In genomic region chr4:98996056-98996941, GRCh38 we compare ENCODE assay signal across 8 cellular contexts. TPM values are rescaled to one million over a fixed set of nuclear protein-coding genes. Genes with fewer than 3 reads are reported as not detected.
DNase-seq lines count a peak whose midpoint lies in the region; ATAC-seq, FAIRE-seq and TF ChIP-seq lines count a peak whose summit lies in the region.

No MANE protein-coding gene starts in this region.

- no TSS peak for BruUV-seq in HepG2 (replicated peaks; lab: Mats Ljungman, UMichigan)

- H3K79me2 ChIP-seq in HepG2 (ENCODE audit: insufficient read depth, low read length): peaks cover 51% of the 10 kb centered on the region

- H3K27ac ChIP-seq in RWPE1: peak overlapping the region; percentile 89
- H3K27ac ChIP-seq in HepG2 (ENCODE audit: extremely low read length, insufficient read depth, low read length): peak overlapping the region; percentile 88

- in situ Hi-C loops in HepG2 (cut with HindIII; ENCODE audit: extremely low pct_ligation_motif_present, low pct_unique_long_range_greater_than_20kb): loop anchor here (5.0 kb wide), 1 partner anchor 51 kb away; no protein-coding TSS in a partner anchor

- peaks cover 42% of the 10 kb centered on the region for H3K4me1 ChIP-seq in HepG2 (ENCODE audit: insufficient read depth, low read length)

- H3K4me2 ChIP-seq in HepG2 (ENCODE audit: low read depth, low read length): peak overlapping the region; percentile 86

- TF ChIP-seq POLR2A in HepG2 (IDR thresholded peaks at IDR 0.05; ENCODE audit: insufficient read depth in 1 of 2, low read depth in 2 of 2, low read length in 2 of 2): peak in 1 of 2 experiments; percentile 14; a peak in 1 of 4 replicates

- no peaks in the 10 kb centered on the region for H3K27me3 ChIP-seq in BJ (ENCODE audit: control insufficient read depth, insufficient read depth, low read length)
- H3K27me3 ChIP-seq in HepG2 (ENCODE audit: control insufficient read depth in 1 of 2, insufficient read depth in 2 of 2, low read length in 2 of 2): no peaks in the 10 kb centered on the region; a peak in 1 of 5 replicates

- H2AFZ ChIP-seq in HepG2 (ENCODE audit: low read length): no peak overlapping the region

- peaks cover 22% of the 10 kb centered on the region for H3K4me1 Mint-ChIP-seq in chondrocyte (ENCODE audit: low read depth)

- TF ChIP-seq RAD21 in HepG2 (CRISPR knock-in tag; IDR thresholded peaks at IDR 0.05): no peak

- H4K20me1 ChIP-seq in HepG2 (ENCODE audit: insufficient read depth, low read length): peaks cover 39% of the 10 kb centered on the region

- H3K27ac Mint-ChIP-seq in chondrocyte (ENCODE audit: unreplicated experiment): peak overlapping the region; percentile 80

- H3K4me3 Mint-ChIP-seq in chondrocyte (ENCODE audit: unreplicated experiment): peak overlapping the region; percentile 81

- intact Hi-C loops in HepG2 (cut with micrococcal nuclease; ENCODE audit: unreplicated experiment): loop anchor here (1.0 kb wide), 1 partner anchor 17 kb away; no protein-coding TSS in a partner anchor

- DNase-seq in BJ (ENCODE audit: low read depth) (no peak), RWPE1 (ENCODE audit: low spot score) (peak; percentile 26), chondrocyte (ENCODE audit: low spot score) (no peak), HepG2 (ENCODE audit: low spot score) (peak; percentile 23)
- DNase-seq in stimulated activated naive CD4-positive, alpha-beta T cell treated with Interleukin-2 at 50 U/mL for 16 hours (lab: John Stamatoyannopoulos, UW): peak; percentile 28

- no peaks in the 10 kb centered on the region for H3K9me3 Mint-ChIP-seq in chondrocyte (ENCODE audit: low read depth)

- no peaks in the 10 kb centered on the region for H3K9me3 ChIP-seq in HepG2 (ENCODE audit: low read length)

- H3K4me3 ChIP-seq in BJ (ENCODE audit: low read depth, low read length) (peak overlapping the region; percentile 95), HepG2 (replicated peaks in 1 of 3; ENCODE audit: insufficient read depth in 1 of 3, low read depth in 2 of 3, low read length in 3 of 3) (peak overlapping the region; percentile 86 to 98 (median 90))

- H3K27me3 Mint-ChIP-seq in chondrocyte (ENCODE audit: low read depth): no peaks in the 10 kb centered on the region

- no peak for TF ChIP-seq EP300 in HepG2 (IDR thresholded peaks at IDR 0.05; ENCODE audit: low read depth in 2 of 2, low read length in 2 of 2)
- no peak for TF ChIP-seq EP300 in HepG2 (CRISPR knock-in tag; IDR thresholded peaks at IDR 0.05; ENCODE audit: borderline replicate concordance)

- TF ChIP-seq CTCF in BJ (IDR thresholded peaks at IDR 0.05; ENCODE audit: insufficient read depth, low read depth, low read length): no peak
- TF ChIP-seq CTCF in RWPE1 (conservative IDR thresholded peaks at IDR 0.05; ENCODE audit: low read depth): no peak
- no peak for TF ChIP-seq CTCF in chondrocyte (IDR thresholded peaks at IDR 0.05)
- TF ChIP-seq CTCF in HepG2 (CRISPR knock-in tag; IDR thresholded peaks at IDR 0.05): no peak

- FAIRE-seq in HepG2 (lab: Jason Lieb, UNC): no peak

- no peaks in the 10 kb centered on the region for H3K36me3 ChIP-seq in BJ (ENCODE audit: control insufficient read depth, insufficient read depth, low read length)
- H3K36me3 ChIP-seq in HepG2 (replicated peaks in 1 of 2; ENCODE audit: control insufficient read depth in 1 of 2, insufficient read depth in 2 of 2, low read length in 2 of 2): no peaks in the 10 kb centered on the region

- peak; percentile 8 for ATAC-seq in GM18861 (IDR thresholded peaks at IDR 0.05; ENCODE audit: unreplicated experiment)
- ATAC-seq in HG03521 (IDR thresholded peaks at IDR 0.05; ENCODE audit: unreplicated experiment): peak; percentile 19
- ATAC-seq in HepG2: peak; percentile 55
- no peak for ATAC-seq in GM19023 (IDR thresholded peaks at IDR 0.05; ENCODE audit: unreplicated experiment)

- H3K9ac ChIP-seq in HepG2 (ENCODE audit: insufficient read depth, low read depth, low read length): peak overlapping the region; percentile 87

- WGBS in HepG2 (ENCODE audit: low lambda C conversion rate): 3% methylated on average over 11 of the region's 61 CpGs

- no peaks in the 10 kb centered on the region for H3K36me3 Mint-ChIP-seq in chondrocyte (ENCODE audit: low read depth)

- CTCF ChIA-PET in BJ (lab: Yijun Ruan, JAX) (interaction anchor here (0.8 to 5.6 kb wide), 9 partner anchors 15 to 408 kb away, joined by 3 to 46 read pairs (median 4); no protein-coding TSS in a partner anchor), RWPE1 (lab: Yijun Ruan, JAX) (interaction anchor here (0.9 to 2.9 kb wide), 2 partner anchors 60 to 409 kb away, joined by 3 to 31 read pairs; no protein-coding TSS in a partner anchor), HepG2 (lab: Yijun Ruan, JAX; ENCODE audit: low intra/inter-chr PET ratio, low total read pairs) (interaction anchor here (3.2 kb wide), 1 partner anchor 60 kb away, joined by 22 read pairs; no protein-coding TSS in a partner anchor)

- POLR2A ChIA-PET in BJ (lab: Charles Lee): interaction anchor here (0.6 kb wide), 1 partner anchor 92 kb away, joined by 3 read pairs; no protein-coding TSS in a partner anchor
- POLR2A ChIA-PET in RWPE1 (lab: Yijun Ruan, JAX; ENCODE audit: low non-redundant PET): no interaction called here
- POLR2A ChIA-PET in HepG2 (lab: Yijun Ruan, JAX): interaction anchor here (0.9 to 3.1 kb wide), 11 partner anchors 12 to 407 kb away, joined by 3 to 31 read pairs (median 7); partner anchors contain the start of genes ADH5, ADH6 and EIF4E

TF ChIP-seq in HepG2, 621 proteins besides CTCF, POLR2A, EP300 and RAD21 (continues in another document):
- TF ChIP-seq ERF (CRISPR knock-in tag; IDR thresholded peaks at IDR 0.05): no peak
- TF ChIP-seq ZNF564 (CRISPR knock-in tag; IDR thresholded peaks at IDR 0.05): 0 out of 2 replicates have a peak, but pooled peaks have one; percentile 4
- 0 out of 2 replicates have a peak, but pooled peaks have one; percentile 40 for TF ChIP-seq ZFX (CRISPR knock-in tag; IDR thresholded peaks at IDR 0.05; ENCODE audit: low read depth)
- no peak for TF ChIP-seq RXRB (CRISPR knock-in tag; IDR thresholded peaks at IDR 0.05; ENCODE audit: borderline replicate concordance)
- no peak for TF ChIP-seq MAZ (IDR thresholded peaks at IDR 0.05; ENCODE audit: borderline replicate concordance, low read depth, low read length)
- TF ChIP-seq MAZ (CRISPR knock-in tag; IDR thresholded peaks at IDR 0.05; ENCODE audit: low read depth): peak; percentile 71; the same call in 1 of the 2 replicates
- TF ChIP-seq AGO2 (optimal IDR thresholded peaks at IDR 0.05; ENCODE audit: low read depth, low read length): peak; percentile 71
- TF ChIP-seq PRMT3 (CRISPR knock-in tag; IDR thresholded peaks at IDR 0.05; ENCODE audit: borderline replicate concordance, low read depth): peak; percentile 87
- 0 out of 2 replicates have a peak, but pooled peaks have one; percentile 60 for TF ChIP-seq ZBTB3 (CRISPR knock-in tag; IDR thresholded peaks at IDR 0.05; ENCODE audit: borderline replicate concordance, low read depth)
- TF ChIP-seq ZNF138 (CRISPR knock-in tag; IDR thresholded peaks at IDR 0.05; ENCODE audit: low read depth): 0 out of 2 replicates have a peak, but pooled peaks have one; percentile 7
- TF ChIP-seq SRY (CRISPR knock-in tag; IDR thresholded peaks at IDR 0.05): 0 out of 2 replicates have a peak, but pooled peaks have one; percentile 20
- TF ChIP-seq PHF20 (CRISPR knock-in tag; IDR thresholded peaks at IDR 0.05): 0 out of 2 replicates have a peak, but pooled peaks have one; percentile 7
- TF ChIP-seq CBFB (CRISPR knock-in tag; IDR thresholded peaks at IDR 0.05): no peak
- peak; percentile 43; the same call in 1 of the 3 replicates for TF ChIP-seq MXI1 (IDR thresholded peaks at IDR 0.05; ENCODE audit: borderline replicate concordance, low read depth, low read length)
- 0 out of 2 replicates have a peak, but pooled peaks have one; percentile 3 for TF ChIP-seq ZNF598 (CRISPR knock-in tag; IDR thresholded peaks at IDR 0.05; ENCODE audit: borderline replicate concordance)
- 0 out of 2 replicates have a peak, but pooled peaks have one; percentile 32 for TF ChIP-seq FOXA3 (CRISPR knock-in tag; IDR thresholded peaks at IDR 0.05)
- TF ChIP-seq SALL1 (CRISPR knock-in tag; IDR thresholded peaks at IDR 0.05): 0 out of 2 replicates have a peak, but pooled peaks have one; percentile 2

RNA-seq across cellular contexts. Expression of gene METAP1, which starts 0.8 kb away (rescaled TPM):
- 50.2 and 54.1 TPM in 2 replicates for polyA plus RNA-seq in BJ (2011; rRNA removed)
- 27.2 and 37.2 TPM in 2 replicates for polyA minus RNA-seq in BJ (2011; rRNA and poly(A)+ RNA removed)
- total RNA-seq in chondrocyte: 32.3 to 35.2 TPM (median 34.0 TPM) in 3 replicates
- total RNA-seq in HepG2 (2016; rRNA removed; fragmentation: Illumina TruSeq; extraction: Trizol): 44.9 and 64.9 TPM in 2 replicates
- 8.5 and 8.7 TPM in 2 replicates for total RNA-seq in HepG2 (2016; cell fraction: cytosol; rRNA removed; fragmentation: Illumina TruSeq; extraction: Trizol; ENCODE audit: low read depth)
- total RNA-seq in HepG2 (2016; cell fraction: insoluble cytoplasmic fraction; rRNA removed; fragmentation: Illumina TruSeq; extraction: Trizol): 45.2 and 57.5 TPM in 2 replicates
- 25.3 and 33.1 TPM in 2 replicates for total RNA-seq in HepG2 (2016; cell fraction: membrane; rRNA removed; fragmentation: Illumina TruSeq; extraction: Trizol)
- 45.5 and 49.9 TPM in 2 replicates for total RNA-seq in HepG2 (2016; cell fraction: nucleus; rRNA removed; fragmentation: Illumina TruSeq; extraction: Trizol)
- 39.1 and 53.5 TPM in 2 replicates for polyA plus RNA-seq in HepG2 (2011; rRNA removed)
- 34.1 and 44.5 TPM in 2 replicates for polyA plus RNA-seq in HepG2 (2011; cell fraction: cytosol; rRNA removed)
- polyA plus RNA-seq in HepG2 (2011; cell fraction: nucleus; rRNA removed): 33.0 and 39.6 TPM in 2 replicates
- 72.1 and 96.8 TPM in 2 replicates for polyA plus RNA-seq in HepG2 (2012)
- polyA plus RNA-seq in HepG2 (2016; cell fraction: cytosol; fragmentation: Illumina TruSeq; extraction: Trizol; ENCODE audit: low read depth): 5.6 and 11.0 TPM in 2 replicates
- polyA plus RNA-seq in HepG2 (2016; cell fraction: insoluble cytoplasmic fraction; fragmentation: Illumina TruSeq; extraction: Trizol; ENCODE audit: low read depth): 71.3 and 71.6 TPM in 2 replicates
- 21.0 and 26.3 TPM in 2 replicates for polyA plus RNA-seq in HepG2 (2016; cell fraction: membrane; fragmentation: Illumina TruSeq; extraction: Trizol; ENCODE audit: low read depth)
- 63.4 and 65.6 TPM in 2 replicates for polyA plus RNA-seq in HepG2 (2016; cell fraction: nucleus; fragmentation: Illumina TruSeq; extraction: Trizol; ENCODE audit: insufficient read depth, low read depth)
- polyA minus RNA-seq in HepG2 (2011; rRNA and poly(A)+ RNA removed; ENCODE audit: low replicate concordance): 59.9 and 94.0 TPM in 2 replicates
- 41.7 and 52.1 TPM in 2 replicates for polyA minus RNA-seq in HepG2 (2011; cell fraction: cytosol; rRNA and poly(A)+ RNA removed)
- polyA minus RNA-seq in HepG2 (2011; cell fraction: nucleus; rRNA and poly(A)+ RNA removed): 85.4 and 89.1 TPM in 2 replicates

Comparison
In these comparisons a context has a peak if more than half of its experiments do, and no peak if none do; other contexts are left out.
1. DNase-seq: peak in RWPE1 (single experiment), HepG2 (single experiment) and stimulated activated naive CD4-positive, alpha-beta T cell treated with Interleukin-2 at 50 U/mL for 16 hours (single experiment); none in BJ (single experiment) and chondrocyte (single experiment).